16 cellular contexts compared by ENCODE assay signal in the genomic region with DNA sequence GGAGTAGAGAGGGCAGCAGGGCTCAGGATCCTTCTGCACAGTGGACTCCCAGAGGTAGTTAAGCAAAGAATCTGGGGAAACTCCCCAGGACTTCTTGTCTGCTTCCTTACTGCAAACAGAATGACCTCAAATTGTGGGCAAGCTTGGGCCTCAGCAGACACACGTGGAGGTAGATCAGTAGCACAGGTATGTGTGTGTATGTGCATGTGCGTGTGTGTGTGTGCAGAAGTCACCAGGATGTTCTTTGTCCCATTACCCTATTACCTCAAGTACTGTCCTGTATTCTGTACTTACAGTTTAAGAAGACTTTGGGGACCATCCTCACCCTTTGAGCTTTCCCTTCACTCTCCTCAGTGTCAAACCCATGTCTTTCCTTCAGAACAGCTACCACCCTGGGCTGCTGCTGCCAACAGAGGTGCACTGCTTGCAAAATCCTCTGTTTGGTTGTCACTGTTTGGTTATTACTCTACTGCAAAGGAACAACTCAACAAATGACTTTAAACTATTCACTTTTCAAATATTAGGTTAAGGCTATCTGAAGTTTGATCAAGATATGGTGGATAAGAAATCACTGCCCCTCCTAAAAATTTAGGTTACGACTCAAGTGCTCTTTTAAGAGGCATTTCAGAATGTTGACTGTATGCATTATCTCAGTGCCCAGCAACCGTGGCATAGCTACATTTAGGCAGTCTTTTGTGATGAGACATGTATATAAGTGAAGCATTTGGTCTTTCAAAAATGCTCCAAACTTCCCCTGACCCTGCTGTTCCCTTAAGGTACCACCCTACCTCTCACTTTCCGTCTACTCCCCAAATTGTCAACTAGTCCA.
A peak's percentile ranks its signal among the peaks of the same experiment; 100 is the strongest.
DNase-seq lines count a peak whose midpoint lies in the region; ATAC-seq and TF ChIP-seq lines count a peak whose summit lies in the region.
"Had no signal": no experiment of that assay in that cellular context is flagged by ENCODE, and none has a peak within 500 bp of the region (broad histone marks: within the 10 kb centered on the region; RNA-seq: fewer than 3 reads in every experiment).

No MANE protein-coding gene starts in this region.

- H3K9me3 Mint-ChIP-seq in Caco-2 (ENCODE audit: unreplicated experiment) (no peaks in the 10 kb centered on the region), neural crest cell (peaks cover 3% of the 10 kb centered on the region)
- H3K9me3 Mint-ChIP-seq in effector memory CD8-positive, alpha-beta T cell, result peaks cover 0 to 5% of the 10 kb centered on the region in 2 donors
- H3K9me3 Mint-ChIP-seq in activated CD8-positive, alpha-beta T cell treated with anti-CD3 and anti-CD28 coated beads, Interleukin-2, amount 10 ng/mL, durations not matched to agents 7 days and 5 days (ENCODE audit: insufficient read depth), result no peaks in the 10 kb centered on the region
- H3K9me3 Mint-ChIP-seq: CD4-positive, alpha-beta T cell had no signal

- no peak overlapping the region for H3K4me3 ChIP-seq in Caco-2 (ENCODE audit: low read depth, low read length)
- H3K4me3 ChIP-seq in left lung, result no peak overlapping the region
- no peak overlapping the region for H3K4me3 ChIP-seq in upper lobe of right lung
- H3K4me3 ChIP-seq: A549 had no signal

- ATAC-seq in left lung (peak; percentile 57), upper lobe of right lung (peak; percentile 73)
- no peak for ATAC-seq in effector memory CD8-positive, alpha-beta T cell (replicated peaks)
- ATAC-seq in activated CD8-positive, alpha-beta T cell treated with anti-CD3 and anti-CD28 coated beads, Interleukin-2, amount 10 ng/mL, durations not matched to agents 7 days and 5 days, result no peak
- ATAC-seq: A549 had no signal

- H3K27me3 ChIP-seq in Caco-2 (replicated peaks; ENCODE audit: control insufficient read depth, insufficient read depth, low read length), result no peaks in the 10 kb centered on the region
- no peaks in the 10 kb centered on the region for H3K27me3 ChIP-seq in left lung
- no peaks in the 10 kb centered on the region for H3K27me3 ChIP-seq in upper lobe of right lung

- H3K27ac ChIP-seq in left lung (no peak overlapping the region), upper lobe of right lung (peak overlapping the region; percentile 36)
- H3K27ac ChIP-seq: 22Rv1, A549, C4-2B had no signal

- H3K27me3 Mint-ChIP-seq in Caco-2 (ENCODE audit: insufficient read depth, unreplicated experiment), result no peaks in the 10 kb centered on the region
- peaks cover 62% of the 10 kb centered on the region for H3K27me3 Mint-ChIP-seq in neural crest cell (ENCODE audit: low read depth)
- peaks cover 0 to 10% of the 10 kb centered on the region in 2 donors for H3K27me3 Mint-ChIP-seq in effector memory CD8-positive, alpha-beta T cell
- peaks cover 1% of the 10 kb centered on the region for H3K27me3 Mint-ChIP-seq in activated CD8-positive, alpha-beta T cell treated with anti-CD3 and anti-CD28 coated beads, Interleukin-2, amount 10 ng/mL, durations not matched to agents 7 days and 5 days (ENCODE audit: low read depth)

- H3K9me3 ChIP-seq in Caco-2, result no peaks in the 10 kb centered on the region
- peaks cover 0 to 4% of the 10 kb centered on the region in 2 donors for H3K9me3 ChIP-seq in left lung
- no peaks in the 10 kb centered on the region for H3K9me3 ChIP-seq in upper lobe of right lung
- H3K9me3 ChIP-seq: A549 had no signal

- intact Hi-C loops in Caco-2 (cut with micrococcal nuclease; ENCODE audit: unreplicated experiment), result no loop called here
- intact Hi-C loops in left lung (cut with DNase I), result no loop called here
- intact Hi-C loops in upper lobe of right lung (cut with DNase I), result no loop called here

- CTCF ChIA-PET in Caco-2 (lab: Charles Lee), result interaction anchor here (0.6 kb wide), 1 partner anchor 32 kb away, joined by 3 read pairs; no protein-coding TSS in a partner anchor
- CTCF ChIA-PET in activated CD8-positive, alpha-beta T cell treated with anti-CD3 and anti-CD28 coated beads, Interleukin-2, amount 10 ng/mL, durations not matched to agents 7 days and 5 days (lab: Charles Lee), result interaction anchor here (0.6 kb wide), 1 partner anchor 438 kb away, joined by 3 read pairs; no protein-coding TSS in a partner anchor

- POLR2A ChIA-PET in Caco-2 (lab: Charles Lee), result no interaction called here
- POLR2A ChIA-PET in activated CD8-positive, alpha-beta T cell treated with anti-CD3 and anti-CD28 coated beads, Interleukin-2, amount 10 ng/mL, durations not matched to agents 7 days and 5 days (lab: Charles Lee), result no interaction called here

- H3K36me3 Mint-ChIP-seq in Caco-2 (ENCODE audit: insufficient read depth, unreplicated experiment) (no peaks in the 10 kb centered on the region), neural crest cell (ENCODE audit: low read depth) (no peaks in the 10 kb centered on the region)
- H3K36me3 Mint-ChIP-seq in effector memory CD8-positive, alpha-beta T cell (ENCODE audit: insufficient read depth), result no peaks in the 10 kb centered on the region
- no peaks in the 10 kb centered on the region for H3K36me3 Mint-ChIP-seq in activated CD8-positive, alpha-beta T cell treated with anti-CD3 and anti-CD28 coated beads, Interleukin-2, amount 10 ng/mL, durations not matched to agents 7 days and 5 days (ENCODE audit: low read depth)

- BruUV-seq in Caco-2 (replicated peaks; lab: Mats Ljungman, UMichigan), result no TSS peak

- H3K27ac Mint-ChIP-seq in Caco-2 (ENCODE audit: unreplicated experiment) (no peak overlapping the region), neural crest cell (ENCODE audit: unreplicated experiment) (peak overlapping the region; percentile 59)
- H3K27ac Mint-ChIP-seq in effector memory CD8-positive, alpha-beta T cell, result no peak overlapping the region
- H3K27ac Mint-ChIP-seq in activated CD8-positive, alpha-beta T cell treated with anti-CD3 and anti-CD28 coated beads, Interleukin-2, amount 10 ng/mL, durations not matched to agents 7 days and 5 days, result no peak overlapping the region
- H3K27ac Mint-ChIP-seq: CD4-positive, alpha-beta T cell; H9 had no signal

- H3K36me3 ChIP-seq in Caco-2 (ENCODE audit: control insufficient read depth, insufficient read depth, low read length), result no peaks in the 10 kb centered on the region
- H3K36me3 ChIP-seq in left lung, result no peaks in the 10 kb centered on the region
- H3K36me3 ChIP-seq in upper lobe of right lung, result no peaks in the 10 kb centered on the region

- peaks cover 18% of the 10 kb centered on the region for H3K4me1 Mint-ChIP-seq in Caco-2 (ENCODE audit: low read depth, unreplicated experiment)
- peaks cover 4% of the 10 kb centered on the region for H3K4me1 Mint-ChIP-seq in neural crest cell
- no peaks in the 10 kb centered on the region for H3K4me1 Mint-ChIP-seq in effector memory CD8-positive, alpha-beta T cell (ENCODE audit: low read depth in 2 of 2)
- no peaks in the 10 kb centered on the region for H3K4me1 Mint-ChIP-seq in activated CD8-positive, alpha-beta T cell treated with anti-CD3 and anti-CD28 coated beads, Interleukin-2, amount 10 ng/mL, durations not matched to agents 7 days and 5 days (ENCODE audit: low read depth)

- DNase-seq in Caco-2, result peak in 1 of 2 experiments; percentile 11
- no peak for DNase-seq in left lung
- no peak for DNase-seq in neural crest cell (ENCODE audit: low read depth, low spot score)
- DNase-seq in upper lobe of right lung, result no peak
- DNase-seq in effector memory CD8-positive, alpha-beta T cell, result no peak
- no peak for DNase-seq in activated CD8-positive, alpha-beta T cell treated with anti-CD3 and anti-CD28 coated beads, Interleukin-2, amount 10 ng/mL, durations not matched to agents 7 days and 5 days
- no peak for DNase-seq in HK-2 (ENCODE audit: unreplicated experiment)
- DNase-seq: AML-193; CD4-positive, alpha-beta T cell; DMS153; DMS79; GDM1; H9 had no signal

- H3K4me1 ChIP-seq in Caco-2, result peaks cover 13% of the 10 kb centered on the region
- H3K4me1 ChIP-seq in left lung, result no peaks in the 10 kb centered on the region
- peaks cover 9% of the 10 kb centered on the region for H3K4me1 ChIP-seq in upper lobe of right lung
- H3K4me1 ChIP-seq: A549 had no signal

- H3K4me3 Mint-ChIP-seq in Caco-2 (ENCODE audit: unreplicated experiment) (peak overlapping the region; percentile 34), neural crest cell (no peak overlapping the region)
- H3K4me3 Mint-ChIP-seq in effector memory CD8-positive, alpha-beta T cell, result no peak overlapping the region
- no peak overlapping the region for H3K4me3 Mint-ChIP-seq in activated CD8-positive, alpha-beta T cell treated with anti-CD3 and anti-CD28 coated beads, Interleukin-2, amount 10 ng/mL, durations not matched to agents 7 days and 5 days
- H3K4me3 Mint-ChIP-seq: CD4-positive, alpha-beta T cell; H9 had no signal

- TF ChIP-seq CTCF in Caco-2 (IDR thresholded peaks at IDR 0.05; ENCODE audit: insufficient read depth in 1 of 2, low read depth in 1 of 2, low read length in 1 of 2, severe bottlenecking in 1 of 2, unreplicated experiment in 1 of 2), result no peak
- TF ChIP-seq CTCF in left lung (IDR thresholded peaks at IDR 0.05), result no peak
- no peak for TF ChIP-seq CTCF in neural crest cell (conservative IDR thresholded peaks at IDR 0.05)
- TF ChIP-seq CTCF in upper lobe of right lung (IDR thresholded peaks at IDR 0.05), result no peak

Comparison
In these comparisons a context has a peak if more than half of its experiments do, and no peak if none do; other contexts are left out.
1. ATAC-seq: peak in left lung (single experiment) and upper lobe of right lung (single experiment); none in effector memory CD8-positive, alpha-beta T cell (single experiment) and activated CD8-positive, alpha-beta T cell treated with anti-CD3 and anti-CD28 coated beads, Interleukin-2, amount 10 ng/mL, durations not matched to agents 7 days and 5 days (single experiment).